Comparison of ENCODE assay signal across 18 cellular contexts in genomic region chr15:56913241-56913640, GRCh38. TPM values are rescaled to one million over a fixed set of nuclear protein-coding genes. Genes with fewer than 3 reads are reported as not detected.
DNase-seq lines count a peak whose midpoint lies in the region; ATAC-seq, FAIRE-seq and TF ChIP-seq lines count a peak whose summit lies in the region.
"Had no signal": no experiment of that assay in that cellular context is flagged by ENCODE, and none has a peak within 500 bp of the region (broad histone marks: within the 10 kb centered on the region; RNA-seq: fewer than 3 reads in every experiment).

No MANE protein-coding gene starts in this region.

- H3K4me3 Mint-ChIP-seq in MCF 10A (ENCODE audit: unreplicated experiment): no peak overlapping the region

- TF ChIP-seq POLR2A in breast epithelium (IDR thresholded peaks at IDR 0.05) (no peak), K562 (conservative IDR thresholded peaks at IDR 0.05) (no peak)

- DNase-seq in MCF 10A (ENCODE audit: unreplicated experiment): peak; percentile 32
- DNase-seq in breast epithelium (ENCODE audit: low spot score in 2 of 2): no peak
- no peak for DNase-seq in K562 (ENCODE audit: extremely low read depth in 1 of 4, low spot score in 3 of 4)
- DNase-seq in iris pigment epithelial cell (ENCODE audit: low read depth): peak; percentile 18
- DNase-seq in NCI-H1092 (lab: John Stamatoyannopoulos, UW): no peak
- no peak for DNase-seq in HEK293T (ENCODE audit: extremely low spot score)
- no peak for DNase-seq in pons (ENCODE audit: low spot score)
- DNase-seq: Caco-2, H7, NCI-H1092 treated with DMSO at 0.1 percent for 48 hours, NCI-H187 treated with DMSO at 0.1 percent for 48 hours, NCI-H82, Peyer's patch, SHP77, SW 1271 had no signal

- H3K27me3 ChIP-seq in breast epithelium (no peaks in the 10 kb centered on the region), K562 (ENCODE audit: control insufficient read depth in 2 of 2, insufficient read depth in 2 of 2, low read length in 2 of 2) (no peaks in the 10 kb centered on the region)
- H3K27me3 ChIP-seq: Peyer's patch had no signal

- H3K4me1 Mint-ChIP-seq in MCF 10A (ENCODE audit: insufficient read depth, unreplicated experiment): peaks cover 6% of the 10 kb centered on the region

- no peak overlapping the region for H3K9ac ChIP-seq in K562 (ENCODE audit: insufficient read depth in 1 of 2, low read depth in 2 of 2, low read length in 2 of 2)

- H4K20me1 ChIP-seq in K562 (replicated peaks; ENCODE audit: control insufficient read depth, insufficient read depth, low read length): no peaks in the 10 kb centered on the region

- H3K27me3 Mint-ChIP-seq in MCF 10A (ENCODE audit: insufficient read depth, unreplicated experiment): no peaks in the 10 kb centered on the region

- H3K9me3 Mint-ChIP-seq in MCF 10A (ENCODE audit: unreplicated experiment): no peaks in the 10 kb centered on the region

- H3K4me2 ChIP-seq in K562 (ENCODE audit: insufficient read depth, low read length): no peak overlapping the region

- POLR2A ChIA-PET in MCF 10A (lab: Yijun Ruan, JAX): no interaction called here
- POLR2A ChIA-PET in K562 (lab: Yijun Ruan, JAX): no interaction called here
- POLR2A ChIA-PET in HEK293T (lab: Yijun Ruan, JAX): no interaction called here

- intact Hi-C loops in MCF 10A (cut with micrococcal nuclease) (no loop called here), breast epithelium (cut with DNase I; ENCODE audit: low total_unique reads) (no loop called here), K562 (cut with micrococcal nuclease) (no loop called here)

- BruUV-seq in MCF 10A (replicated peaks; lab: Mats Ljungman, UMichigan): no TSS peak
- BruUV-seq in K562 (replicated peaks; lab: Mats Ljungman, UMichigan): no TSS peak

- no peaks in the 10 kb centered on the region for H3K36me3 ChIP-seq in breast epithelium
- no peaks in the 10 kb centered on the region for H3K36me3 ChIP-seq in K562 (ENCODE audit: control insufficient read depth, insufficient read depth, low read length)
- H3K36me3 ChIP-seq: Peyer's patch had no signal

- 56% methylated on average over 3 of the region's 3 CpGs for WGBS in K562 (ENCODE audit: insufficient coverage, low coverage, missing lambda C conversion rate)

- ATAC-seq in K562: no peak
- ATAC-seq in HG03457 (IDR thresholded peaks at IDR 0.05; ENCODE audit: unreplicated experiment): no peak

- TF ChIP-seq CTCF in MCF 10A (IDR thresholded peaks at IDR 0.05; ENCODE audit: unreplicated experiment) (no peak), breast epithelium (IDR thresholded peaks at IDR 0.05) (no peak), K562 (IDR thresholded peaks at IDR 0.05 in 2 of 3, conservative IDR thresholded peaks at IDR 0.05 in 1 of 3; ENCODE audit: insufficient read depth in 2 of 3, low read depth in 1 of 3, low read length in 3 of 3) (no peak)

- H3K4me1 ChIP-seq in breast epithelium (no peaks in the 10 kb centered on the region), K562 (replicated peaks in 1 of 2; ENCODE audit: control insufficient read depth in 2 of 2, insufficient read depth in 2 of 2, low read length in 2 of 2) (peaks cover 3 to 9% of the 10 kb centered on the region in 2 experiments; a peak in 4 of 5 replicates)
- H3K4me1 ChIP-seq: Caco-2 had no signal

- FAIRE-seq in K562 (lab: Jason Lieb, UNC): no peak
- FAIRE-seq: GM18507 had no signal

- H3K4me3 ChIP-seq in breast epithelium (no peak overlapping the region), K562 (no peak overlapping the region)
- H3K4me3 ChIP-seq: Peyer's patch had no signal

- H3K9me3 ChIP-seq in breast epithelium: no peaks in the 10 kb centered on the region
- 0 out of 2 replicates have a peak, but pooled peaks cover 2% of the 10 kb centered on the region for H3K9me3 ChIP-seq in K562 (replicated peaks; ENCODE audit: control insufficient read depth, insufficient read depth, low read depth, low read length)
- H3K9me3 ChIP-seq: Caco-2, Peyer's patch had no signal

- in situ Hi-C loops in K562 (cut with MboI): loop anchor here (10.0 kb wide), 1 partner anchor 392 kb away; no protein-coding TSS in a partner anchor

- no peaks in the 10 kb centered on the region for H3K9me1 ChIP-seq in K562 (ENCODE audit: control insufficient read depth, insufficient read depth, low read length)

- no peak for TF ChIP-seq EP300 in K562 (IDR thresholded peaks at IDR 0.05; ENCODE audit: low read length)

- CTCF ChIA-PET in MCF 10A (lab: Yijun Ruan, JAX): interaction anchor here (0.6 kb wide), 1 partner anchor 225 kb away, joined by 3 read pairs; no protein-coding TSS in a partner anchor
- CTCF ChIA-PET in K562 (lab: Yijun Ruan, JAX; ENCODE audit: low intra/inter-chr PET ratio): no interaction called here
- CTCF ChIA-PET in HEK293T (lab: Yijun Ruan, JAX): no interaction called here

- H3K27ac ChIP-seq in breast epithelium (no peak overlapping the region), K562 (ENCODE audit: extremely low read depth, low read depth, low read length) (no peak overlapping the region)
- H3K27ac ChIP-seq: C4-2B, Peyer's patch had no signal

- H2AFZ ChIP-seq in K562 (ENCODE audit: low read depth, low read length): peak overlapping the region; percentile 3; the same call in 1 of the 2 replicates

- H3K36me3 Mint-ChIP-seq in MCF 10A (ENCODE audit: insufficient read depth, unreplicated experiment): peaks cover 5% of the 10 kb centered on the region

- H3K27ac Mint-ChIP-seq in MCF 10A (ENCODE audit: low read depth, unreplicated experiment): no peak overlapping the region

- no peak for TF ChIP-seq RAD21 in K562 (CRISPR knock-in tag; conservative IDR thresholded peaks at IDR 0.05 in 1 of 2, IDR thresholded peaks at IDR 0.05 in 1 of 2)

- peaks cover 10% of the 10 kb centered on the region; the same call in 2 of the 3 replicates for H3K79me2 ChIP-seq in K562 (ENCODE audit: control insufficient read depth, insufficient read depth, low read length)

TF ChIP-seq in K562, 482 proteins besides CTCF, POLR2A, EP300 and RAD21:
- TF ChIP-seq RBBP5 (IDR thresholded peaks at IDR 0.05; ENCODE audit: borderline replicate concordance, insufficient read depth, low read length, poor library complexity, severe bottlenecking) (no peak), NFIX (CRISPR knock-in tag; IDR thresholded peaks at IDR 0.05; ENCODE audit: low read depth) (no peak), NFIC (IDR thresholded peaks at IDR 0.05) (peak; percentile 65), GTF2E2 (tag; IDR thresholded peaks at IDR 0.05) (no peak), FOXA3 (CRISPR knock-in tag; conservative IDR thresholded peaks at IDR 0.05 in 1 of 2, IDR thresholded peaks at IDR 0.05 in 1 of 2) (0 out of 4 replicates have a peak, but pooled peaks of 1 of the 2 experiments have one; percentile 27)

TF ChIP-seq in HEK293T, 16 proteins besides CTCF, POLR2A, EP300 and RAD21:
- TF ChIP-seq ELF4 (IDR thresholded peaks at IDR 0.05) (no peak), ARNT (IDR thresholded peaks at IDR 0.05) (no peak), SP1 (IDR thresholded peaks at IDR 0.05) (no peak), PKNOX1 (IDR thresholded peaks at IDR 0.05) (no peak), TARDBP (IDR thresholded peaks at IDR 0.05) (no peak), LEF1 (IDR thresholded peaks at IDR 0.05; ENCODE audit: borderline replicate concordance) (no peak), L3MBTL2 (conservative IDR thresholded peaks at IDR 0.05) (no peak), ZNF384 (IDR thresholded peaks at IDR 0.05) (no peak), BHLHE40 (IDR thresholded peaks at IDR 0.05; ENCODE audit: borderline replicate concordance) (no peak), FOXK2 (IDR thresholded peaks at IDR 0.05) (no peak), CTBP1 (IDR thresholded peaks at IDR 0.05; ENCODE audit: borderline replicate concordance) (no peak), NFRKB (IDR thresholded peaks at IDR 0.05) (no peak), HDGF (IDR thresholded peaks at IDR 0.05; ENCODE audit: borderline replicate concordance) (no peak), FOXA1 (IDR thresholded peaks at IDR 0.05) (no peak), FOXM1 (IDR thresholded peaks at IDR 0.05; ENCODE audit: borderline replicate concordance) (no peak), SUZ12 (IDR thresholded peaks at IDR 0.05) (no peak)
TF ChIP-seq in HEK293T: peak in this region for 0.

RNA-seq across cellular contexts. Expression of gene TCF12, which starts 5.2 kb away (rescaled TPM):
- total RNA-seq in MCF 10A (2022) (140 and 163 TPM in 2 replicates), breast epithelium (100 to 1,000 TPM; 164 to 198 (median 174) TPM), K562 (2014; rRNA removed) (132 and 141 TPM in 2 replicates), K562 (2014; rRNA removed; fragmentation: Illumina TruSeq; extraction: Trizol) (49.6 and 59.4 TPM in 2 replicates), K562 (2015; rRNA removed; fragmentation: Illumina TruSeq; extraction: Trizol) (50.3 and 52.9 TPM in 2 replicates), K562 (2021) (76.5 and 78.4 TPM in 2 replicates)
- total RNA-seq in K562 (2011; cell fraction: chromatin; rRNA removed; ENCODE audit: low replicate concordance): 177 and 194 TPM in 2 replicates
- 37.9 and 49.0 TPM in 2 replicates for total RNA-seq in K562 (2011; cell fraction: nucleolus; rRNA removed)
- total RNA-seq in K562 (2011; cell fraction: nucleoplasm; rRNA removed): 77.7 and 107 TPM in 2 replicates
- polyA plus RNA-seq in K562 (2011; rRNA removed) (66.8 and 75.1 TPM in 2 replicates), K562 (2014; fragmentation: Illumina TruSeq; extraction: Trizol) (57.4 and 72.5 TPM in 2 replicates), K562 (2014; fragmentation: Nextera tagmentation; extraction: Ambion mirVana) (10 to 100 TPM; 10.5 to 12.9 TPM), K562 (2014; rRNA removed) (22.4 and 23.5 TPM in 2 replicates)
- polyA plus RNA-seq in K562 (2011; cell fraction: cytosol; rRNA removed): 67.8 and 76.1 TPM in 2 replicates
- 104 and 117 TPM in 2 replicates for polyA plus RNA-seq in K562 (2011; cell fraction: nucleus; rRNA removed)
- polyA plus RNA-seq in K562 (2012): 28.6 and 33.8 TPM in 2 replicates
- polyA minus RNA-seq in K562 (2011; rRNA and poly(A)+ RNA removed): 80.0 and 109 TPM in 2 replicates
- 48.3 and 64.8 TPM in 2 replicates for polyA minus RNA-seq in K562 (2011; cell fraction: cytosol; rRNA and poly(A)+ RNA removed)
- polyA minus RNA-seq in K562 (2011; cell fraction: nucleus; rRNA and poly(A)+ RNA removed): 74.5 and 100 TPM in 2 replicates

Comparison
In these comparisons a context has a peak if more than half of its experiments do, and no peak if none do; other contexts are left out.
1. DNase-seq: peak in MCF 10A (single experiment) and iris pigment epithelial cell (single experiment); none in breast epithelium (0 of 2), K562 (0 of 4), NCI-H1092 (single experiment), HEK293T (single experiment) and pons (single experiment).